Comparison of ENCODE assay signal across 2 cellular contexts in genomic region chr13:80297503-80297902, GRCh38.
TF ChIP-seq lines count a peak whose summit lies in the region.

No MANE protein-coding gene starts in this region.

TF ChIP-seq in GM23338, 12 proteins besides CTCF, POLR2A, EP300 and RAD21:
- TF ChIP-seq CREB1 (CRISPR knock-in tag; IDR thresholded peaks at IDR 0.05; ENCODE audit: low read depth) (no peak), EZH2 (IDR thresholded peaks at IDR 0.05; ENCODE audit: low read depth, unreplicated experiment) (no peak), ZNF114 (CRISPR knock-in tag; IDR thresholded peaks at IDR 0.05) (no peak), REST (IDR thresholded peaks at IDR 0.05; ENCODE audit: unreplicated experiment) (no peak), ETS1 (IDR thresholded peaks at IDR 0.05) (no peak), STAT1 (IDR thresholded peaks at IDR 0.05; ENCODE audit: unreplicated experiment) (no peak), NANOG (IDR thresholded peaks at IDR 0.05; ENCODE audit: borderline replicate concordance) (no peak)

TF ChIP-seq in IMR-90, 13 proteins besides CTCF, POLR2A, EP300 and RAD21:
- no peak for TF ChIP-seq RCOR1 (IDR thresholded peaks at IDR 0.05; ENCODE audit: insufficient replicate concordance, low read length)
- peak; percentile 65 for TF ChIP-seq MAFK (IDR thresholded peaks at IDR 0.05; ENCODE audit: low read depth, low read length)
